Comparison of ENCODE assay signal across 8 cellular contexts in genomic region chr9:69173497-69173890, GRCh38. TPM values are rescaled to one million over a fixed set of nuclear protein-coding genes. Genes with fewer than 3 reads are reported as not detected.
DNase-seq lines count a peak whose midpoint lies in the region; ATAC-seq and TF ChIP-seq lines count a peak whose summit lies in the region.

No MANE protein-coding gene starts in this region.

- H3K27ac ChIP-seq in muscle layer of duodenum (ENCODE audit: low read length), result peak overlapping the region; percentile 13

- H3K27ac Mint-ChIP-seq in MCF 10A (ENCODE audit: low read depth, unreplicated experiment), result peak overlapping the region; percentile 41

- H3K4me3 ChIP-seq in GM12864 (ENCODE audit: low read depth, low read length), result peak overlapping the region; percentile 75
- H3K4me3 ChIP-seq in muscle layer of duodenum (ENCODE audit: low read depth in 1 of 2, low read length in 2 of 2), result peak overlapping the region; percentile 35 to 73

- H3K36me3 ChIP-seq in muscle layer of duodenum (ENCODE audit: control insufficient read depth in 1 of 2, insufficient read depth in 2 of 2, low read length in 2 of 2), result no peaks in the 10 kb centered on the region

- H3K9me3 Mint-ChIP-seq in MCF 10A (ENCODE audit: unreplicated experiment), result no peaks in the 10 kb centered on the region

- BruUV-seq in MCF 10A (replicated peaks; lab: Mats Ljungman, UMichigan), result no TSS peak

- POLR2A ChIA-PET in MCF 10A (lab: Yijun Ruan, JAX), result interaction anchor here (0.6 to 6.9 kb wide), 18 partner anchors 9 to 125 kb away, joined by 3 to 151 read pairs (median 4); no protein-coding TSS in a partner anchor

- TF ChIP-seq CTCF in GM12864 (IDR thresholded peaks at IDR 0.05; ENCODE audit: low read depth, low read length, missing control alignments) (no peak), MCF 10A (IDR thresholded peaks at IDR 0.05; ENCODE audit: unreplicated experiment) (no peak)

- H3K9me3 ChIP-seq in muscle layer of duodenum (ENCODE audit: control insufficient read depth in 1 of 2, low read length in 2 of 2), result no peaks in the 10 kb centered on the region

- no peaks in the 10 kb centered on the region for H3K27me3 ChIP-seq in muscle layer of duodenum (ENCODE audit: low read depth, low read length)

- ATAC-seq in HG03439 (IDR thresholded peaks at IDR 0.05; ENCODE audit: unreplicated experiment) (peak; percentile 5), HG02763 (IDR thresholded peaks at IDR 0.05; ENCODE audit: unreplicated experiment) (no peak)

- H3K4me1 ChIP-seq in muscle layer of duodenum (ENCODE audit: control insufficient read depth in 1 of 2, insufficient read depth in 2 of 2, low read length in 2 of 2), result peaks cover 2 to 19% of the 10 kb centered on the region in 2 donors

- DNase-seq in GM12864 (ENCODE audit: low read depth) (no peak), MCF 10A (ENCODE audit: unreplicated experiment) (no peak), DMS79 treated with DMSO at 0.1 percent for 48 hours (lab: John Stamatoyannopoulos, UW) (no peak), H4 (ENCODE audit: low spot score) (no peak)
- no peak for DNase-seq in stimulated activated CD4-positive, alpha-beta T cell treated with anti-CD3 and anti-CD28 coated beads, Interleukin-4, amount 100 ng/mL, for 4 hours

- H3K36me3 Mint-ChIP-seq in MCF 10A (ENCODE audit: insufficient read depth, unreplicated experiment), result peaks cover 11% of the 10 kb centered on the region

- H3K4me1 Mint-ChIP-seq in MCF 10A (ENCODE audit: insufficient read depth, unreplicated experiment), result peaks cover 51% of the 10 kb centered on the region

- intact Hi-C loops in MCF 10A (cut with micrococcal nuclease), result no loop called here

- CTCF ChIA-PET in MCF 10A (lab: Yijun Ruan, JAX), result interaction anchor here (1.2 to 6.9 kb wide), 2 partner anchors 18 to 20 kb away, joined by 6 to 81 read pairs; no protein-coding TSS in a partner anchor

- H3K27me3 Mint-ChIP-seq in MCF 10A (ENCODE audit: insufficient read depth, unreplicated experiment), result no peaks in the 10 kb centered on the region

- H3K4me3 Mint-ChIP-seq in MCF 10A (ENCODE audit: unreplicated experiment), result peak overlapping the region; percentile 93

RNA-seq across cellular contexts. Expression of gene TJP2, which starts 0.6 kb away (rescaled TPM):
- total RNA-seq in MCF 10A (2022), result 47.2 and 52.2 TPM in 2 replicates
- total RNA-seq in H4 (2014; rRNA removed; shearing (Covaris generic)), result 8.2 and 10.7 TPM in 2 replicates
